Comparison of ENCODE assay signal across 12 cellular contexts in the genomic region with DNA sequence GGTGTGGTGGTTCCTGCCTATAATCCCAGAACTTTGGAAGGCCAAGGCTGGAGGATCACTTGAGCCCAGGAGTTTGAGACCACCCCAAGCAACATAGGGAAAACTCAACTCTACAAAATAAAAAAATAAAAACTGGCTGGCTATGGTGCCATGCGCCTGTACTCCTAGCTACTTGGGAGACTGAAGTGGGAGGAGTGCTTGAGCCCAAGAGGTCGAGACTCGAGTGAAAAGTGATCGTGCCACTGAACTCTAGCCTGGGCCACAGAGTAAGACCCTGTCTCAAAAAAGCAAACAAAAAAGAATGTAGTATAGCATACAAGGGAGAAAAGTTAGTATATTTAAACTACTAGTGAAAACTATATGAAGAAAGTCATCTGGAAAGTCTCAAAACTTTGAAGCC.
"Had no signal": no experiment of that assay in that cellular context is flagged by ENCODE, and none has a peak within 500 bp of the region (broad histone marks: within the 10 kb centered on the region; RNA-seq: fewer than 3 reads in every experiment).

No MANE protein-coding gene starts in this region.

- H3K4me3 Mint-ChIP-seq: activated CD4-positive, alpha-beta T cell treated with anti-CD3 and anti-CD28 coated beads, Interleukin-2, amount 10 ng/mL, durations not matched to agents 24 days and 14 days; stimulated activated memory B cell treated with anti-CD40 and anti-IgM and Interleukin-4, amounts not matched to agents 10 μg/mL and 1 μg/mL and 100 μg/mL, for 72 hours had no signal

- H3K9me3 ChIP-seq: left ventricle myocardium inferior, tibial nerve had no signal

- DNase-seq: activated CD4-positive, alpha-beta T cell treated with anti-CD3 and anti-CD28 coated beads, Interleukin-2, amount 10 ng/mL, durations not matched to agents 24 days and 14 days; activated gamma-delta T cell; activated T-cell treated with anti-CD3 and anti-CD28 coated beads, Interleukin-2, amount 50 U/mL, for 1 hour; caudate nucleus; cortex of kidney; effector memory CD4-positive, alpha-beta T cell; left ventricle myocardium inferior; posterior cingulate gyrus; right cardiac atrium had no signal

- H3K27me3 Mint-ChIP-seq: activated CD4-positive, alpha-beta T cell treated with anti-CD3 and anti-CD28 coated beads, Interleukin-2, amount 10 ng/mL, durations not matched to agents 24 days and 14 days; stimulated activated memory B cell treated with anti-CD40 and anti-IgM and Interleukin-4, amounts not matched to agents 10 μg/mL and 1 μg/mL and 100 μg/mL, for 72 hours had no signal

- H3K27me3 ChIP-seq: tibial nerve had no signal

- H3K4me3 ChIP-seq: left ventricle myocardium inferior, smooth muscle cell, tibial nerve had no signal

- H3K27ac ChIP-seq: left ventricle myocardium inferior, tibial nerve had no signal

- H3K9me3 Mint-ChIP-seq: activated CD4-positive, alpha-beta T cell treated with anti-CD3 and anti-CD28 coated beads, Interleukin-2, amount 10 ng/mL, durations not matched to agents 24 days and 14 days; stimulated activated memory B cell treated with anti-CD40 and anti-IgM and Interleukin-4, amounts not matched to agents 10 μg/mL and 1 μg/mL and 100 μg/mL, for 72 hours had no signal

- ATAC-seq: right cardiac atrium; stimulated activated memory B cell treated with anti-CD40 and anti-IgM and Interleukin-4, amounts not matched to agents 10 μg/mL and 1 μg/mL and 100 μg/mL, for 72 hours had no signal

- H3K27ac Mint-ChIP-seq: activated CD4-positive, alpha-beta T cell treated with anti-CD3 and anti-CD28 coated beads, Interleukin-2, amount 10 ng/mL, durations not matched to agents 24 days and 14 days; stimulated activated memory B cell treated with anti-CD40 and anti-IgM and Interleukin-4, amounts not matched to agents 10 μg/mL and 1 μg/mL and 100 μg/mL, for 72 hours had no signal
